8 cellular contexts compared by ENCODE assay signal in genomic region chr9:136700959-136701664, GRCh38. TPM values are rescaled to one million over a fixed set of nuclear protein-coding genes. Genes with fewer than 3 reads are reported as not detected.
DNase-seq lines count a peak whose midpoint lies in the region; ATAC-seq and FAIRE-seq lines count a peak whose summit lies in the region.

No MANE protein-coding gene starts in this region.

- no peaks in the 10 kb centered on the region for H3K36me3 ChIP-seq in NT2/D1 (ENCODE audit: insufficient read depth, insufficient read length, low read length)

- DNase-seq in NT2/D1 (ENCODE audit: low read depth, low spot score) (no peak), foreskin melanocyte (no peak), HTR-8/SVneo (ENCODE audit: insufficient read length, low spot score) (no peak), SHP77 treated with DMSO at 0.1 percent for 48 hours (lab: John Stamatoyannopoulos, UW) (no peak)
- DNase-seq in activated naive CD4-positive, alpha-beta T cell treated with anti-CD3 and anti-CD28 coated beads for 36 hours = peak; percentile 93
- DNase-seq in stimulated activated CD4-positive, alpha-beta T cell treated with anti-CD3 and anti-CD28 coated beads, Interleukin-2, amount 100 ng/mL, for 48 hours = peak; percentile 64

- no peaks in the 10 kb centered on the region for H3K27me3 ChIP-seq in NT2/D1 (ENCODE audit: insufficient read depth, insufficient read length)

- intact Hi-C loops in activated naive CD4-positive, alpha-beta T cell treated with anti-CD3 and anti-CD28 coated beads for 36 hours (cut with micrococcal nuclease) = loop anchor here (1.0 to 5.0 kb wide), 5 partner anchors 27 to 218 kb away; partner anchors contain the start of gene SEC16A

- peaks cover 18% of the 10 kb centered on the region for H3K4me1 Mint-ChIP-seq in activated naive CD4-positive, alpha-beta T cell treated with anti-CD3 and anti-CD28 coated beads for 36 hours (ENCODE audit: low read depth)

- CTCF ChIA-PET in activated naive CD4-positive, alpha-beta T cell treated with anti-CD3 and anti-CD28 coated beads for 36 hours (lab: Charles Lee) = interaction anchor here (0.6 to 1.6 kb wide), 4 partner anchors 25 to 295 kb away, joined by 3 to 9 read pairs (median 4); no protein-coding TSS in a partner anchor

- H3K4me3 Mint-ChIP-seq in activated naive CD4-positive, alpha-beta T cell treated with anti-CD3 and anti-CD28 coated beads for 36 hours = peak overlapping the region; percentile 69

- no peak for FAIRE-seq in HTR-8/SVneo (lab: Jason Lieb, UNC)

- H3K27ac Mint-ChIP-seq in activated naive CD4-positive, alpha-beta T cell treated with anti-CD3 and anti-CD28 coated beads for 36 hours = peak overlapping the region; percentile 62

- no peaks in the 10 kb centered on the region for H3K36me3 Mint-ChIP-seq in activated naive CD4-positive, alpha-beta T cell treated with anti-CD3 and anti-CD28 coated beads for 36 hours (ENCODE audit: low read depth)

- H3K4me1 ChIP-seq in NT2/D1 (ENCODE audit: insufficient read depth, insufficient read length) = peaks cover 17% of the 10 kb centered on the region

- H3K4me3 ChIP-seq in NT2/D1 (ENCODE audit: insufficient read length, low read depth) = no peak overlapping the region

- peak; percentile 52 for ATAC-seq in GM19372 (IDR thresholded peaks at IDR 0.05; ENCODE audit: low read depth, unreplicated experiment)
- ATAC-seq in HG02885 (IDR thresholded peaks at IDR 0.05; ENCODE audit: poor library complexity, unreplicated experiment) = no peak

- H3K9ac ChIP-seq in NT2/D1 (ENCODE audit: insufficient read length, low read depth) = peak overlapping the region; percentile 16

- H3K9me3 Mint-ChIP-seq in activated naive CD4-positive, alpha-beta T cell treated with anti-CD3 and anti-CD28 coated beads for 36 hours = no peaks in the 10 kb centered on the region

- peaks cover 9% of the 10 kb centered on the region for H3K27me3 Mint-ChIP-seq in activated naive CD4-positive, alpha-beta T cell treated with anti-CD3 and anti-CD28 coated beads for 36 hours (ENCODE audit: low read depth)

- peaks cover 3% of the 10 kb centered on the region; the same call in 1 of the 2 replicates for H3K9me3 ChIP-seq in NT2/D1 (ENCODE audit: insufficient read depth, low read length)

RNA-seq across cellular contexts. Expression of gene DIPK1B, which starts 11.3 kb away (rescaled TPM):
- total RNA-seq in activated naive CD4-positive, alpha-beta T cell treated with anti-CD3 and anti-CD28 coated beads for 36 hours = under 1 TPM in 1 of 2 experiments, not detected in 1; 0.10 TPM

RNA-seq across cellular contexts. Expression of gene AGPAT2, which starts 13.9 kb away (rescaled TPM):
- total RNA-seq in activated naive CD4-positive, alpha-beta T cell treated with anti-CD3 and anti-CD28 coated beads for 36 hours = 1 to 10 TPM; 8.7 to 9.4 TPM

RNA-seq across cellular contexts. Expression of gene EGFL7, which starts 38.4 kb away (rescaled TPM):
- under 1 TPM; 0.25 to 0.52 TPM for total RNA-seq in activated naive CD4-positive, alpha-beta T cell treated with anti-CD3 and anti-CD28 coated beads for 36 hours

RNA-seq across cellular contexts. Expression of gene LCN10, which starts 41.6 kb away (rescaled TPM):
- 1 to 10 TPM in 1 of 2 experiments, under 1 TPM in 1; 0.83 to 1.0 TPM for total RNA-seq in activated naive CD4-positive, alpha-beta T cell treated with anti-CD3 and anti-CD28 coated beads for 36 hours

RNA-seq across cellular contexts. Expression of gene LCN6, which starts 47.2 kb away (rescaled TPM):
- not detected for total RNA-seq in activated naive CD4-positive, alpha-beta T cell treated with anti-CD3 and anti-CD28 coated beads for 36 hours

Comparison
In these comparisons a context has a peak if more than half of its experiments do, and no peak if none do; other contexts are left out.
1. DNase-seq: peak in activated naive CD4-positive, alpha-beta T cell treated with anti-CD3 and anti-CD28 coated beads for 36 hours (single experiment) and stimulated activated CD4-positive, alpha-beta T cell treated with anti-CD3 and anti-CD28 coated beads, Interleukin-2, amount 100 ng/mL, for 48 hours (2 of 2); none in NT2/D1 (single experiment), foreskin melanocyte (single experiment), HTR-8/SVneo (single experiment) and SHP77 treated with DMSO at 0.1 percent for 48 hours (single experiment).